6 cellular contexts compared by ENCODE assay signal in the genomic region with DNA sequence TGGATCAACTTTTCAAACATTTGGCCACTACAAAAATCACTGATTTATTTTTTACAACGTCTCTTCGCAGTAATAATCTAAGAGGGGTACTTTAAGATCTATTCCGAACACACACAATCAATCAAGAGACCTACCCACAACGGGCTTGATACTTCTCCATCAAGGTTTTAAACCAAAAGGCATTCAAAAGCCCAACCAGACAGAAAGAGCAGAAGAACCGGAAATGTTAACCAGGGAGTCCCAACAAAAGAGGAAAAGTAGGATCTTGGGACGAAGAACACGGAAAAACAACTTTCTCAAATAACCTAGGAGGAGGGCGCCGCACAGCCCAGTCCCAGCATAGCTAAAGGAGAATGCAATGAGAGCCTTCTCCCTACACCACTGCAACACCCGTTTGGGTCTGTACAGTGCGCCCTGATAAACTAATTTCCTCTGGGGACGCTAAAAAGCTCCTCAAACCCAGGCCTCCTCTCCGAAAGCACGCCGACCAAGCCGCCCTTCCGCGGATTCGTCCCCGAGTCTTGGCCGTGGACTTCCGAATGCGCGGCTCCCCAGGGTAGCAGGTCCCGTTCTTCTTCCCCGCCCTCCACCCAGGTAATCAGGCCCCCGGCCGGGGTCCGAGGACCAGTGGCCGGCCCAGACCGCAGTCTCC. TPM values are rescaled to one million over a fixed set of nuclear protein-coding genes. Genes with fewer than 3 reads are reported as not detected.
DNase-seq lines count a peak whose midpoint lies in the region; ATAC-seq and TF ChIP-seq lines count a peak whose summit lies in the region.

No MANE protein-coding gene starts in this region.

- CTCF ChIA-PET in Panc1 (lab: Charles Lee) = no interaction called here

- peak overlapping the region; percentile 86 to 96 for H3K4me3 ChIP-seq in Panc1 (ENCODE audit: low read depth in 2 of 2, low read length in 2 of 2)
- peak overlapping the region; percentile 77 to 100 (median 89) for H3K4me3 ChIP-seq in heart left ventricle
- peak overlapping the region; percentile 90 to 100 (median 96) for H3K4me3 ChIP-seq in tibial nerve

- in situ Hi-C loops in Panc1 (cut with HindIII; ENCODE audit: low pct_unique_long_range_greater_than_20kb, low sequenced_read_pairs) = no loop called here
- in situ Hi-C loops in G401 (cut with HindIII; ENCODE audit: low sequenced_read_pairs) = no loop called here

- POLR2A ChIA-PET in Panc1 (lab: Charles Lee) = interaction anchor here (0.6 kb wide), 1 partner anchor 16 kb away, joined by 5 read pairs; no protein-coding TSS in a partner anchor

- H3K9me3 ChIP-seq in Panc1 (ENCODE audit: control insufficient read depth, insufficient read depth, low read depth, low read length) (no peaks in the 10 kb centered on the region), heart left ventricle (no peaks in the 10 kb centered on the region), tibial nerve (no peaks in the 10 kb centered on the region)

- ATAC-seq in Panc1 (peak; percentile 26), heart left ventricle (peak in 2 of 4 donors; percentile 8 to 13)

- H3K27me3 ChIP-seq in Panc1 (ENCODE audit: control insufficient read depth, insufficient read depth, low read length) (no peaks in the 10 kb centered on the region), heart left ventricle (no peaks in the 10 kb centered on the region), tibial nerve (no peaks in the 10 kb centered on the region)

- H3K4me1 ChIP-seq in Panc1 (ENCODE audit: control insufficient read depth, insufficient read depth, low read length) (peaks cover 15% of the 10 kb centered on the region), heart left ventricle (peaks cover 8 to 28% (median 19%) of the 10 kb centered on the region in 12 donors), tibial nerve (peaks cover 5 to 52% (median 18%) of the 10 kb centered on the region in 4 donors)

- peak; percentile 46 for DNase-seq in activated CD4-positive, alpha-beta T cell treated with anti-CD3 and anti-CD28 coated beads for 48 hours
- no peak for DNase-seq in activated CD4-positive, alpha-beta T cell treated with anti-CD3 and anti-CD28 coated beads for 1 hour
- DNase-seq in Panc1 (ENCODE audit: low read depth, low spot score) (no peak), heart left ventricle (no peak), tibial nerve (ENCODE audit: low spot score in 2 of 2) (no peak), G401 (ENCODE audit: low spot score) (no peak)

- TF ChIP-seq CTCF in Panc1 (IDR thresholded peaks at IDR 0.05) (no peak), heart left ventricle (IDR thresholded peaks at IDR 0.05) (no peak), tibial nerve (IDR thresholded peaks at IDR 0.05) (no peak)

- TF ChIP-seq POLR2A in heart left ventricle (IDR thresholded peaks at IDR 0.05) (no peak), tibial nerve (IDR thresholded peaks at IDR 0.05) (no peak)

- TF ChIP-seq EP300 in tibial nerve (IDR thresholded peaks at IDR 0.05) = no peak

- 1 to 2% (median 1%) methylated on average over 19 to 31 of the region's 31 CpGs for WGBS in heart left ventricle, 4 donors
- WGBS in tibial nerve, 2 donors = 0 to 1% methylated on average over 28 to 31 of the region's 31 CpGs

- intact Hi-C loops in Panc1 (cut with micrococcal nuclease; ENCODE audit: unreplicated experiment) (no loop called here), heart left ventricle (cut with DNase I) (loop anchor here in 3 of 10 donors (2.0 to 10.0 kb wide), 4 partner anchors 38 to 146 kb away; partner anchors contain the start of gene ICMT (in 2 of the 3))

- H3K36me3 ChIP-seq in Panc1 (ENCODE audit: control insufficient read depth, insufficient read depth, low read length) = peaks cover 26% of the 10 kb centered on the region
- peaks cover 3 to 39% (median 35%) of the 10 kb centered on the region in 9 donors for H3K36me3 ChIP-seq in heart left ventricle
- peaks cover 0 to 38% (median 14%) of the 10 kb centered on the region in 3 donors for H3K36me3 ChIP-seq in tibial nerve

- BruUV-seq in Panc1 (replicated peaks; lab: Mats Ljungman, UMichigan) = no TSS peak

- H3K27ac ChIP-seq in Panc1 (ENCODE audit: low read length) (peak overlapping the region; percentile 99), heart left ventricle (peak overlapping the region in 11 of 12 donors; percentile 56 to 93 (median 84)), tibial nerve (peak overlapping the region; percentile 9 to 89 (median 81))

RNA-seq across cellular contexts. Expression of gene RPL22, which starts 0.6 kb away (rescaled TPM):
- total RNA-seq in Panc1 (2021; ENCODE audit: unreplicated experiment) = 309 TPM
- 319 TPM for polyA plus RNA-seq in Panc1 (2012; ENCODE audit: insufficient read length)
- total RNA-seq in heart left ventricle = 100 to 1,000 TPM in 7 of 9 donors, 10 to 100 TPM in 2; 63.6 to 343 (median 241) TPM
- 100 to 1,000 TPM; 198 to 353 TPM for polyA plus RNA-seq in heart left ventricle
- total RNA-seq in tibial nerve = 100 to 1,000 TPM; 142 to 235 (median 159) TPM
- 286 and 296 TPM in 2 replicates for total RNA-seq in G401 (2014; rRNA removed; shearing (Covaris generic))

RNA-seq across cellular contexts. Expression of gene RNF207, which starts 7.1 kb away (rescaled TPM):
- 115 TPM for total RNA-seq in Panc1 (2021; ENCODE audit: unreplicated experiment)
- polyA plus RNA-seq in Panc1 (2012; ENCODE audit: insufficient read length) = 84.5 TPM
- total RNA-seq in heart left ventricle = 100 to 1,000 TPM in 1 of 9 donors, 10 to 100 TPM in 8; 27.0 to 126 (median 58.2) TPM
- polyA plus RNA-seq in heart left ventricle = 10 to 100 TPM; 10.6 to 88.6 TPM
- total RNA-seq in tibial nerve = 100 to 1,000 TPM in 1 of 4 donors, 10 to 100 TPM in 3; 22.3 to 128 (median 42.3) TPM
- total RNA-seq in G401 (2014; rRNA removed; shearing (Covaris generic)) = 0.44 and 5.1 TPM in 2 replicates

RNA-seq across cellular contexts. Expression of gene CHD5, which starts 18.7 kb away (rescaled TPM):
- total RNA-seq in Panc1 (2021; ENCODE audit: unreplicated experiment) (62.9 TPM), heart left ventricle (1 to 10 TPM in 1 of 9 donors, under 1 TPM in 6, not detected in 2; 0.07 to 1.3 (median 0.32) TPM), tibial nerve (under 1 TPM in 1 of 4 donors, not detected in 3; 0.30 TPM)
- 72.6 TPM for polyA plus RNA-seq in Panc1 (2012; ENCODE audit: insufficient read length)
- under 1 TPM; 0.07 to 0.08 TPM for polyA plus RNA-seq in heart left ventricle
- 12.0 and 13.5 TPM in 2 replicates for total RNA-seq in G401 (2014; rRNA removed; shearing (Covaris generic))

RNA-seq across cellular contexts. Expression of gene ICMT, which starts 37.0 kb away (rescaled TPM):
- total RNA-seq in Panc1 (2021; ENCODE audit: unreplicated experiment) (81.0 TPM), heart left ventricle (100 to 1,000 TPM in 2 of 9 donors, 10 to 100 TPM in 7; 48.7 to 102 (median 64.1) TPM), tibial nerve (10 to 100 TPM; 49.0 to 53.2 (median 51.4) TPM)
- polyA plus RNA-seq in Panc1 (2012; ENCODE audit: insufficient read length) = 56.6 TPM
- 10 to 100 TPM; 26.8 to 61.6 TPM for polyA plus RNA-seq in heart left ventricle
- total RNA-seq in G401 (2014; rRNA removed; shearing (Covaris generic)) = 93.8 and 107 TPM in 2 replicates

RNA-seq across cellular contexts. Expression of gene HES3, which starts 45.2 kb away (rescaled TPM):
- total RNA-seq in Panc1 (2021; ENCODE audit: unreplicated experiment) (not detected), heart left ventricle (not detected), tibial nerve (not detected)
- not detected for polyA plus RNA-seq in Panc1 (2012; ENCODE audit: insufficient read length)
- not detected for polyA plus RNA-seq in heart left ventricle
- not detected in 2 replicates for total RNA-seq in G401 (2014; rRNA removed; shearing (Covaris generic))
